In the genomic region with DNA sequence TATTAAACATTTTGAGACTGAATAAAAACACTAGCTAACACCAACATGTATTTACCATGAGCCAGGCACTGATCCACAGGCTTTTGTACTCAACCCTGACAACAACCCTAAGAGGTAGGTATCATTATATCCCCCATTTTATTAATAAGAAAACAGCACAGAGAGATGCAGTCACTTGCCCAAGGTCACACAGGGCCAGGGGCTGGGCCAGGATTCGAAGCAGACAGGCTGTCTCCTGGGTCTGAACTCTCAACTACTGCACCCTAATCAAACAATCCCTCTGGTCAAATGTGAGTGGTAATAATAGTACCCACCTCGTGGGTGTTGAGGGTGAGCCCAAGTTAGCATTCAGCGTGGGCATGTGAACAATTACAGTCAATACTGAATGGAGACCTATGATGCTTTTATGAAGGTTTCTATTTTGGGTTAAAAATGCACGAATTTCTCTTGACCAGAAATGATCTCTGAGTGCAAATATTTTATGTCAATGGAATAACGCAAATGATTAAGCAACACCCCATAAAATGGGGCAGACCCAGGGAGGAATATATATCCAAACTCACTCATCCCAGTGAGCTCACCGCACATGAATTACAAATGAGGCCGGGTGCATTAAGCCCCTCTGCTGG, we compare ENCODE assay signal across 11 cellular contexts. TPM values are rescaled to one million over a fixed set of nuclear protein-coding genes. Genes with fewer than 3 reads are reported as not detected.
DNase-seq lines count a peak whose midpoint lies in the region; ATAC-seq and TF ChIP-seq lines count a peak whose summit lies in the region.
"Not testable (repeated sequence)": the region's sequence is repeated elsewhere in the genome, so short reads cannot be mapped to it uniquely, and the experiment has no call there.
"Had no signal": no experiment of that assay in that cellular context is flagged by ENCODE, and none has a peak within 500 bp of the region (broad histone marks: within the 10 kb centered on the region; RNA-seq: fewer than 3 reads in every experiment).

No MANE protein-coding gene starts in this region.

- in situ Hi-C loops in GM23248 (cut with MboI); gastrocnemius medialis (cut with MboI; ENCODE audit: low sequenced_read_pairs in 4 of 4): not testable (repeated sequence)

- not testable (repeated sequence) for H3K9me3 ChIP-seq in GM23248 (ENCODE audit: low read depth); OCI-LY7 (ENCODE audit: low read length); cardiac muscle cell (ENCODE audit: low read depth); gastrocnemius medialis

- H3K36me3 Mint-ChIP-seq in activated T-helper 1 cell treated with anti-CD3 and anti-CD28 coated beads, Interleukin-12 subunit alpha, Interleukin-12 subunit beta, Interleukin-2, Interleukin-4 antibody, amounts not matched to agents 30 ng/mL and 10 ng/mL and 1 ng/mL, durations not matched to agents 14 hours and 24 hours and 36 hours (ENCODE audit: low read depth); mesothelial cell of epicardium: not testable (repeated sequence)

- H3K27ac ChIP-seq in ACC112 (ENCODE audit: low read depth, low read length): peak overlapping the region; percentile 58; the same call in 1 of the 2 replicates
- 0 out of 2 replicates have a peak overlapping the region, but pooled peaks have one; percentile 49 for H3K27ac ChIP-seq in GM23248
- H3K27ac ChIP-seq in OCI-LY7 (ENCODE audit: low read depth, low read length, poor library complexity, severe bottlenecking); cardiac muscle cell: not testable (repeated sequence)
- H3K27ac ChIP-seq in gastrocnemius medialis: peak overlapping the region; percentile 78 to 87 (median 86)

- TF ChIP-seq CTCF in OCI-LY7 (conservative IDR thresholded peaks at IDR 0.05; ENCODE audit: low read length); choroid plexus epithelial cell (conservative IDR thresholded peaks at IDR 0.05; ENCODE audit: low read depth, low read length); cardiac muscle cell (IDR thresholded peaks at IDR 0.05; ENCODE audit: low read depth, low read length); mesothelial cell of epicardium (IDR thresholded peaks at IDR 0.05; ENCODE audit: unreplicated experiment); gastrocnemius medialis (IDR thresholded peaks at IDR 0.05 in 4 of 5, conservative IDR thresholded peaks at IDR 0.05 in 1 of 5): not testable (repeated sequence)

- peak overlapping the region; percentile 92 for H3K4me3 Mint-ChIP-seq in activated T-helper 1 cell treated with anti-CD3 and anti-CD28 coated beads, Interleukin-12 subunit alpha, Interleukin-12 subunit beta, Interleukin-2, Interleukin-4 antibody, amounts not matched to agents 30 ng/mL and 10 ng/mL and 1 ng/mL, durations not matched to agents 14 hours and 24 hours and 36 hours
- H3K4me3 Mint-ChIP-seq in mesothelial cell of epicardium: peak overlapping the region; percentile 83

- H3K27me3 Mint-ChIP-seq in activated T-helper 1 cell treated with anti-CD3 and anti-CD28 coated beads, Interleukin-12 subunit alpha, Interleukin-12 subunit beta, Interleukin-2, Interleukin-4 antibody, amounts not matched to agents 30 ng/mL and 10 ng/mL and 1 ng/mL, durations not matched to agents 14 hours and 24 hours and 36 hours (ENCODE audit: insufficient read depth): peaks cover 13% of the 10 kb centered on the region
- not testable (repeated sequence) for H3K27me3 Mint-ChIP-seq in mesothelial cell of epicardium (ENCODE audit: low read depth)

- intact Hi-C loops in OCI-LY7 (cut with micrococcal nuclease; ENCODE audit: unreplicated experiment): loop anchor here (2.0 kb wide), 1 partner anchor 26 kb away; a partner anchor contains a TSS
- intact Hi-C loops in activated T-helper 1 cell treated with anti-CD3 and anti-CD28 coated beads, Interleukin-12 subunit alpha, Interleukin-12 subunit beta, Interleukin-2, Interleukin-4 antibody, amounts not matched to agents 30 ng/mL and 10 ng/mL and 1 ng/mL, durations not matched to agents 14 hours and 24 hours and 36 hours (cut with micrococcal nuclease): loop anchor here (1.0 to 5.0 kb wide), 3 partner anchors 25 to 404 kb away; a partner anchor contains a TSS
- intact Hi-C loops in gastrocnemius medialis (cut with DNase I; ENCODE audit: low total_unique reads): loop anchor here (10.0 kb wide), 1 partner anchor 252 kb away; a partner anchor contains a TSS

- DNase-seq in GM23248; OCI-LY7 (ENCODE audit: low spot score); activated T-helper 1 cell treated with anti-CD3 and anti-CD28 coated beads, Interleukin-12 subunit alpha, Interleukin-12 subunit beta, Interleukin-2, Interleukin-4 antibody, amounts not matched to agents 30 ng/mL and 10 ng/mL and 1 ng/mL, durations not matched to agents 14 hours and 24 hours and 36 hours (ENCODE audit: low spot score); choroid plexus epithelial cell (ENCODE audit: low read depth); cardiac muscle cell (ENCODE audit: low read depth in 1 of 2, low spot score in 1 of 2); mesothelial cell of epicardium (ENCODE audit: low spot score in 2 of 2, unreplicated experiment in 2 of 2); gastrocnemius medialis: not testable (repeated sequence)

- not testable (repeated sequence) for H3K79me2 ChIP-seq in ACC112 (ENCODE audit: control insufficient read depth, insufficient read depth, low read length, unreplicated experiment); GM23248 (ENCODE audit: insufficient read depth); OCI-LY7 (ENCODE audit: insufficient read depth, low read depth, low read length)

- peak overlapping the region; percentile 84 for H3K9ac ChIP-seq in GM23248

- not testable (repeated sequence) for H3K36me3 ChIP-seq in ACC112 (ENCODE audit: insufficient read depth, low read length); GM23248 (ENCODE audit: low read depth); OCI-LY7 (ENCODE audit: insufficient read depth, low read length); cardiac muscle cell; gastrocnemius medialis

- not testable (repeated sequence) for H3F3A ChIP-seq in GM23248 (ENCODE audit: insufficient read depth)

- H4K20me1 ChIP-seq in GM23248 (ENCODE audit: insufficient read depth); OCI-LY7 (ENCODE audit: insufficient read depth, low read length): not testable (repeated sequence)

- H2AFZ ChIP-seq in ACC112 (ENCODE audit: low read length, unreplicated experiment); OCI-LY7 (ENCODE audit: low read length): not testable (repeated sequence)
- peak overlapping the region; percentile 92 for H2AFZ ChIP-seq in GM23248

- not testable (repeated sequence) for BruUV-seq in OCI-LY7 (replicated peaks; lab: Mats Ljungman, UMichigan)

- ATAC-seq in gastrocnemius medialis: not testable (repeated sequence)

- peak overlapping the region; percentile 93 for H3K4me3 ChIP-seq in ACC112 (ENCODE audit: low read depth, low read length)
- H3K4me3 ChIP-seq in GM23248: peak overlapping the region; percentile 80
- peak overlapping the region; percentile 92 for H3K4me3 ChIP-seq in OCI-LY7 (ENCODE audit: low read depth, low read length, poor library complexity, severe bottlenecking)
- peak overlapping the region; percentile 69 for H3K4me3 ChIP-seq in choroid plexus epithelial cell (ENCODE audit: low read depth, low read length)
- H3K4me3 ChIP-seq in cardiac muscle cell: peak overlapping the region; percentile 75
- peak overlapping the region in 3 of 4 donors; percentile 74 to 78 (median 77) for H3K4me3 ChIP-seq in gastrocnemius medialis

- H3K27me3 ChIP-seq in ACC112 (ENCODE audit: insufficient read depth, low read length); GM23248 (replicated peaks; ENCODE audit: insufficient read depth); cardiac muscle cell; gastrocnemius medialis: not testable (repeated sequence)

- CTCF ChIA-PET in OCI-LY7 (lab: Charles Lee; ENCODE audit: unreplicated experiment): not testable (repeated sequence)

- POLR2A ChIA-PET in OCI-LY7 (lab: Charles Lee): not testable (repeated sequence)

- WGBS in GM23248 (ENCODE audit: low coverage in 1 of 2, low lambda C conversion rate in 2 of 2, missing lambda C conversion rate in 2 of 2), 2 experiments: 20 to 21% methylated on average over 7 of the region's 7 CpGs

- H3K9me3 Mint-ChIP-seq in activated T-helper 1 cell treated with anti-CD3 and anti-CD28 coated beads, Interleukin-12 subunit alpha, Interleukin-12 subunit beta, Interleukin-2, Interleukin-4 antibody, amounts not matched to agents 30 ng/mL and 10 ng/mL and 1 ng/mL, durations not matched to agents 14 hours and 24 hours and 36 hours; mesothelial cell of epicardium: not testable (repeated sequence)

- H3K9me2 ChIP-seq in GM23248 (ENCODE audit: insufficient read depth); OCI-LY7 (ENCODE audit: insufficient read depth, low read length): not testable (repeated sequence)

- peak overlapping the region; percentile 88 for H3K27ac Mint-ChIP-seq in activated T-helper 1 cell treated with anti-CD3 and anti-CD28 coated beads, Interleukin-12 subunit alpha, Interleukin-12 subunit beta, Interleukin-2, Interleukin-4 antibody, amounts not matched to agents 30 ng/mL and 10 ng/mL and 1 ng/mL, durations not matched to agents 14 hours and 24 hours and 36 hours
- peak overlapping the region; percentile 85 for H3K27ac Mint-ChIP-seq in mesothelial cell of epicardium

- H3K4me2 ChIP-seq in GM23248 (ENCODE audit: unreplicated experiment) (peak overlapping the region; percentile 63), OCI-LY7 (ENCODE audit: low read length) (peak overlapping the region; percentile 96)

- not testable (repeated sequence) for TF ChIP-seq POLR2A in gastrocnemius medialis (IDR thresholded peaks at IDR 0.05)

- peaks cover 24% of the 10 kb centered on the region for H3K4me1 Mint-ChIP-seq in activated T-helper 1 cell treated with anti-CD3 and anti-CD28 coated beads, Interleukin-12 subunit alpha, Interleukin-12 subunit beta, Interleukin-2, Interleukin-4 antibody, amounts not matched to agents 30 ng/mL and 10 ng/mL and 1 ng/mL, durations not matched to agents 14 hours and 24 hours and 36 hours (ENCODE audit: low read depth)
- peaks cover 17% of the 10 kb centered on the region for H3K4me1 Mint-ChIP-seq in mesothelial cell of epicardium

- H3K4me1 ChIP-seq in ACC112 (ENCODE audit: control insufficient read depth, insufficient read depth, low read length, unreplicated experiment); GM23248 (ENCODE audit: insufficient read depth); OCI-LY7 (ENCODE audit: insufficient read depth, low read length, poor library complexity, severe bottlenecking); cardiac muscle cell (ENCODE audit: low read depth); gastrocnemius medialis: not testable (repeated sequence)

RNA-seq across cellular contexts. Expression of a gene that starts 1.0 kb away (rescaled TPM):
- total RNA-seq in GM23248 (2014; rRNA removed; shearing (Covaris generic)): 11.2 and 12.4 TPM in 2 replicates
- polyA plus RNA-seq in GM23248 (2016; fragmentation: Nextera tagmentation; extraction: Ambion mirVana) (13.9 and 16.2 TPM in 2 replicates), cardiac muscle cell (17.8 and 23.2 TPM in 2 replicates)
- 9.2 and 11.5 TPM in 2 replicates for total RNA-seq in OCI-LY7 (2014; rRNA removed; shearing (Covaris generic))
- total RNA-seq in OCI-LY7 (2022) (13.0 and 18.5 TPM in 2 replicates), cardiac muscle cell (9.6 and 14.8 TPM in 2 replicates), mesothelial cell of epicardium (10.7 to 11.6 TPM (median 11.5 TPM) in 3 replicates), gastrocnemius medialis (10 to 100 TPM in 3 of 4 donors, 1 to 10 TPM in 1; 10.0 to 17.1 (median 12.4) TPM)
- total RNA-seq in activated T-helper 1 cell treated with anti-CD3 and anti-CD28 coated beads, Interleukin-12 subunit alpha, Interleukin-12 subunit beta, Interleukin-2, Interleukin-4 antibody, amounts not matched to agents 30 ng/mL and 10 ng/mL and 1 ng/mL, durations not matched to agents 14 hours and 24 hours and 36 hours: 27.5 and 27.7 TPM in 2 replicates

RNA-seq across cellular contexts. Expression of a gene that starts 24.9 kb away (rescaled TPM):
- 34.1 and 36.5 TPM in 2 replicates for total RNA-seq in GM23248 (2014; rRNA removed; shearing (Covaris generic))
- polyA plus RNA-seq in GM23248 (2016; fragmentation: Nextera tagmentation; extraction: Ambion mirVana) (45.4 and 48.0 TPM in 2 replicates), cardiac muscle cell (20.0 and 20.2 TPM in 2 replicates)
- total RNA-seq in OCI-LY7 (2014; rRNA removed; shearing (Covaris generic)): 13.7 TPM in 2 replicates
- total RNA-seq in OCI-LY7 (2022) (20.5 and 23.1 TPM in 2 replicates), cardiac muscle cell (16.7 and 26.5 TPM in 2 replicates), mesothelial cell of epicardium (18.0 to 21.3 TPM (median 19.4 TPM) in 3 replicates), gastrocnemius medialis (10 to 100 TPM in 2 of 4 donors, 1 to 10 TPM in 2; 4.8 to 17.1 (median 9.7) TPM)
- 40.0 and 41.4 TPM in 2 replicates for total RNA-seq in activated T-helper 1 cell treated with anti-CD3 and anti-CD28 coated beads, Interleukin-12 subunit alpha, Interleukin-12 subunit beta, Interleukin-2, Interleukin-4 antibody, amounts not matched to agents 30 ng/mL and 10 ng/mL and 1 ng/mL, durations not matched to agents 14 hours and 24 hours and 36 hours

RNA-seq across cellular contexts. Expression of a gene that starts 30.8 kb away (rescaled TPM):
- not detected in 2 replicates for total RNA-seq in GM23248 (2014; rRNA removed; shearing (Covaris generic))
- polyA plus RNA-seq in GM23248 (2016; fragmentation: Nextera tagmentation; extraction: Ambion mirVana) (not detected in 2 replicates), cardiac muscle cell (0.62 TPM in 1 of 2 replicates, not detected in the other)
- total RNA-seq in OCI-LY7 (2014; rRNA removed; shearing (Covaris generic)): not detected in 2 replicates
- total RNA-seq in OCI-LY7 (2022) (not detected in 2 replicates), cardiac muscle cell (0.49 TPM in 1 of 2 replicates, not detected in the other), mesothelial cell of epicardium (0.20 to 0.87 TPM (median 0.55 TPM) in 3 replicates), gastrocnemius medialis (not detected)
- total RNA-seq in activated T-helper 1 cell treated with anti-CD3 and anti-CD28 coated beads, Interleukin-12 subunit alpha, Interleukin-12 subunit beta, Interleukin-2, Interleukin-4 antibody, amounts not matched to agents 30 ng/mL and 10 ng/mL and 1 ng/mL, durations not matched to agents 14 hours and 24 hours and 36 hours: not detected in 2 replicates
- total RNA-seq: A172; pulmonary artery endothelial cell; T-helper 1 cell treated with Interleukin-12 subunit alpha and Interleukin-12 subunit beta and Interleukin-4 antibody, amounts not matched to agents 30 ng/mL and 1 ng/mL, for 36 hours had no signal
